Comparison of ENCODE assay signal across 12 cellular contexts in the genomic region with DNA sequence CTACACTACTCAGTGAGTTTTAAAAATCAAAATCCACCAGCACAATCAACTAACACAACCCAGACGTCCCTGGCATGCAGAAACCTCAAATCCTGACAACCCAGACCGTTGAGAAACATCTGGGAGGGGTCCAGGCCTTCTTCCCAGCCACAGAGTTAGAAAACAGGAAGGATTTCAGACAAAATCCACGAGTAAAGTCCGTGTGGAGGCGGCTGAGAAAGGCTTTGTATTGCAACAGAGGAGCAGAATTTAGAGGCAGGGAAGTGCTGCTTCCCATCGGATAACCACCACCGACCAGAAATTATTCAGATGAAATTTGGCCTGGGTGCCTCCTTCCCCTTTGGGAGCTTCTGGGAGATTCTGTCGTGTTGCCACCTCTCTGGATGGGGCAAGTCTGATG.
DNase-seq lines count a peak whose midpoint lies in the region; ATAC-seq, FAIRE-seq and TF ChIP-seq lines count a peak whose summit lies in the region.
"Had no signal": no experiment of that assay in that cellular context is flagged by ENCODE, and none has a peak within 500 bp of the region (broad histone marks: within the 10 kb centered on the region; RNA-seq: fewer than 3 reads in every experiment).

No MANE protein-coding gene starts in this region.

- FAIRE-seq in HTR-8/SVneo (lab: Jason Lieb, UNC), result no peak

- H3K27ac Mint-ChIP-seq in WTC11, result peak overlapping the region; percentile 51
- no peak overlapping the region for H3K27ac Mint-ChIP-seq in natural killer cell treated with Interleukin-12 subunit alpha and Interleukin-12 subunit beta and Interleukin-15 and Interleukin-18, amount 100 ng/mL, for 72 hours
- H3K27ac Mint-ChIP-seq: stimulated activated effector memory CD8-positive, alpha-beta T cell treated with anti-CD3 and anti-CD28 coated beads, Interleukin-12 subunit alpha, Interleukin-12 subunit beta, amount 100 ng/mL, for 72 hours had no signal

- no peak overlapping the region for H3K4me3 Mint-ChIP-seq in WTC11
- no peak overlapping the region for H3K4me3 Mint-ChIP-seq in natural killer cell treated with Interleukin-12 subunit alpha and Interleukin-12 subunit beta and Interleukin-15 and Interleukin-18, amount 100 ng/mL, for 72 hours
- H3K4me3 Mint-ChIP-seq: stimulated activated effector memory CD8-positive, alpha-beta T cell treated with anti-CD3 and anti-CD28 coated beads, Interleukin-12 subunit alpha, Interleukin-12 subunit beta, amount 100 ng/mL, for 72 hours had no signal

- no peaks in the 10 kb centered on the region for H3K9me3 Mint-ChIP-seq in WTC11
- H3K9me3 Mint-ChIP-seq in natural killer cell treated with Interleukin-12 subunit alpha and Interleukin-12 subunit beta and Interleukin-15 and Interleukin-18, amount 100 ng/mL, for 72 hours, result no peaks in the 10 kb centered on the region

- POLR2A ChIA-PET in WTC11 (lab: Charles Lee), result no interaction called here

- ATAC-seq in WTC11 (no peak), left cardiac atrium (peak; percentile 78 to 85), esophagus mucosa (no peak)
- ATAC-seq in natural killer cell treated with Interleukin-12 subunit alpha and Interleukin-12 subunit beta and Interleukin-15 and Interleukin-18, amount 100 ng/mL, for 72 hours, result no peak
- ATAC-seq: stimulated activated effector memory CD8-positive, alpha-beta T cell treated with anti-CD3 and anti-CD28 coated beads, Interleukin-12 subunit alpha, Interleukin-12 subunit beta, amount 100 ng/mL, for 72 hours had no signal

- DNase-seq in AG09319 (ENCODE audit: extremely low read depth, low read depth) (peak; percentile 87), WTC11 (ENCODE audit: low spot score) (no peak), left cardiac atrium (peak; percentile 75), posterior vena cava (ENCODE audit: low spot score) (peak; percentile 92), NCI-H187 (lab: John Stamatoyannopoulos, UW) (no peak), HTR-8/SVneo (ENCODE audit: insufficient read length, low spot score) (no peak)
- no peak for DNase-seq in natural killer cell treated with Interleukin-12 subunit alpha and Interleukin-12 subunit beta and Interleukin-15 and Interleukin-18, amount 100 ng/mL, for 72 hours (ENCODE audit: low spot score)
- DNase-seq: activated CD8-positive, alpha-beta memory T cell treated with anti-CD3 and anti-CD28 coated beads for 24 hours; central memory CD4-positive, alpha-beta T cell; HCEC 1CT had no signal

- H3K27me3 Mint-ChIP-seq in WTC11 (ENCODE audit: low read depth), result no peaks in the 10 kb centered on the region
- peaks cover 2 to 7% of the 10 kb centered on the region in 2 donors for H3K27me3 Mint-ChIP-seq in natural killer cell treated with Interleukin-12 subunit alpha and Interleukin-12 subunit beta and Interleukin-15 and Interleukin-18, amount 100 ng/mL, for 72 hours

- H3K4me1 Mint-ChIP-seq in WTC11, result peaks cover 46% of the 10 kb centered on the region
- H3K4me1 Mint-ChIP-seq in natural killer cell treated with Interleukin-12 subunit alpha and Interleukin-12 subunit beta and Interleukin-15 and Interleukin-18, amount 100 ng/mL, for 72 hours (ENCODE audit: low read depth in 2 of 2), result no peaks in the 10 kb centered on the region
- H3K4me1 Mint-ChIP-seq: stimulated activated effector memory CD8-positive, alpha-beta T cell treated with anti-CD3 and anti-CD28 coated beads, Interleukin-12 subunit alpha, Interleukin-12 subunit beta, amount 100 ng/mL, for 72 hours had no signal

- H3K36me3 Mint-ChIP-seq in WTC11, result peaks cover 11% of the 10 kb centered on the region
- H3K36me3 Mint-ChIP-seq in natural killer cell treated with Interleukin-12 subunit alpha and Interleukin-12 subunit beta and Interleukin-15 and Interleukin-18, amount 100 ng/mL, for 72 hours, result no peaks in the 10 kb centered on the region
- H3K36me3 Mint-ChIP-seq: stimulated activated effector memory CD8-positive, alpha-beta T cell treated with anti-CD3 and anti-CD28 coated beads, Interleukin-12 subunit alpha, Interleukin-12 subunit beta, amount 100 ng/mL, for 72 hours had no signal

- no peak for TF ChIP-seq CTCF in AG09319 (IDR thresholded peaks at IDR 0.05; ENCODE audit: low read depth, low read length)
- no peak for TF ChIP-seq CTCF in WTC11 (IDR thresholded peaks at IDR 0.05)

- CTCF ChIA-PET in WTC11 (lab: Charles Lee), result no interaction called here

- intact Hi-C loops in left cardiac atrium (cut with DNase I), result no loop called here
- intact Hi-C loops in posterior vena cava (cut with DNase I), result no loop called here

TF ChIP-seq in WTC11, 78 proteins besides CTCF, POLR2A, EP300 and RAD21:
- no peak for TF ChIP-seq CREB1 (CRISPR knock-in tag; IDR thresholded peaks at IDR 0.05)
- TF ChIP-seq ZNF671 (CRISPR knock-in tag; IDR thresholded peaks at IDR 0.05), result no peak
- TF ChIP-seq, protein P1, sequence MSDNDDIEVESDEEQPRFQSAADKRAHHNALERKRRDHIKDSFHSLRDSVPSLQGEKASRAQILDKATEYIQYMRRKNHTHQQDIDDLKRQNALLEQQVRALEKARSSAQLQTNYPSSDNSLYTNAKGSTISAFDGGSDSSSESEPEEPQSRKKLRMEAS (CRISPR knock-in tag; IDR thresholded peaks at IDR 0.05), result no peak
TF ChIP-seq in WTC11: peak in this region for 0.

Comparison
In these comparisons a context has a peak if more than half of its experiments do, and no peak if none do; other contexts are left out.
1. DNase-seq: peak in AG09319 (single experiment), left cardiac atrium (single experiment) and posterior vena cava (single experiment); none in WTC11 (single experiment), natural killer cell treated with Interleukin-12 subunit alpha and Interleukin-12 subunit beta and Interleukin-15 and Interleukin-18, amount 100 ng/mL, for 72 hours (single experiment), NCI-H187 (0 of 2) and HTR-8/SVneo (single experiment).
2. ATAC-seq: peak in left cardiac atrium (2 of 2); none in WTC11 (single experiment), natural killer cell treated with Interleukin-12 subunit alpha and Interleukin-12 subunit beta and Interleukin-15 and Interleukin-18, amount 100 ng/mL, for 72 hours (0 of 2) and esophagus mucosa (single experiment).